In the genomic region with DNA sequence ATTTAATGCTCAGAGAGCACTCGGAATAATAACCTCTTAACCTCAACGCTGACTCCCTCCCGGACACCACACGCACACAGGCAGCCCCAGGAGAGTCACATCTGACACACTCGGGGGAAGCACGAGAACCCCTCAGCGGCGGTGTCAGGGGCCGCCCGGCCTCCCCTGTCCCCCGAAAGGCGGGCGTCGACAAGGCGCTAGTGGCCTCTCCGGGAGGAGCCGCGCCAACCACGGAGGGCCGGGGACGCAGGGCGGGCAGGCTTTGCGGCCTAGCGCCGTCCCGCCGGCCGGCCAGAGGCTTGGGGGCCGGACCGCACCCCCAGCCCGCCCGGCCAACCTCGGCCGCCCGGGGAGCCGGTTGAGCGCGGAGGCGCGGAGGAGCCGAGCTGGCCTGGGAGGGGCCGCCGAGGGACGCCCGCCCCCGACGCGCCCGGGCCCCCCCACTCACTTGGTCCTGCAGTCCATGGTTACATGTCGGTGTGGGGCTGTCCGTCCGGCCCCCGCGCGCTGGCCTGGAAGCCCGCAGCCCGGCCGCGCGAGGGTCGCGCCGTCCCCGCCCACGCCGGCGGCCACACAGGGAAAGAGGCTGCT, we compare ENCODE assay signal across 8 cellular contexts. TPM values are rescaled to one million over a fixed set of nuclear protein-coding genes. Genes with fewer than 3 reads are reported as not detected.
DNase-seq lines count a peak whose midpoint lies in the region; ATAC-seq and TF ChIP-seq lines count a peak whose summit lies in the region.

No MANE protein-coding gene starts in this region.

- in situ Hi-C loops in ACHN (cut with HindIII; ENCODE audit: low pct_ligation_motif_present, low pct_unique_long_range_greater_than_20kb, low sequenced_read_pairs), result no loop called here

- H3K4me3 ChIP-seq in RWPE2 (ENCODE audit: severe bottlenecking) (peak overlapping the region; percentile 70), heart right ventricle (peak overlapping the region; percentile 66 to 90 (median 78)), rectal smooth muscle tissue (ENCODE audit: low read length) (peak overlapping the region; percentile 75)

- H3K36me3 Mint-ChIP-seq in activated naive CD4-positive, alpha-beta T cell treated with anti-CD3 and anti-CD28 coated beads, Interleukin-2, amount 50 U/mL, for 72 hours, result peaks cover 5 to 12% of the 10 kb centered on the region in 2 donors

- DNase-seq in ACHN (peak; percentile 67), RWPE2 (ENCODE audit: low spot score) (no peak), heart right ventricle (peak; percentile 51 to 64), cerebellar nuclear complex (lab: John Stamatoyannopoulos, UW) (no peak)
- DNase-seq in activated naive CD4-positive, alpha-beta T cell treated with anti-CD3 and anti-CD28 coated beads, Interleukin-2, amount 50 U/mL, for 72 hours (ENCODE audit: low spot score in 2 of 2), result peak; percentile 51 to 76

- H3K27ac Mint-ChIP-seq in activated naive CD4-positive, alpha-beta T cell treated with anti-CD3 and anti-CD28 coated beads, Interleukin-2, amount 50 U/mL, for 72 hours, result peak overlapping the region; percentile 95 to 96

- H3K9me3 ChIP-seq in RWPE2 (ENCODE audit: severe bottlenecking) (no peaks in the 10 kb centered on the region), heart right ventricle (peaks cover 0 to 7% (median 0%) of the 10 kb centered on the region in 11 donors)

- H3K4me1 ChIP-seq in RWPE2 (ENCODE audit: insufficient read depth, poor library complexity, severe bottlenecking) (peaks cover 37% of the 10 kb centered on the region), heart right ventricle (peaks cover 0 to 67% (median 39%) of the 10 kb centered on the region in 9 donors), rectal smooth muscle tissue (ENCODE audit: control insufficient read depth, insufficient read depth, low read length) (peaks cover 12% of the 10 kb centered on the region)

- WGBS in heart right ventricle, 2 donors, result 0% methylated on average over 59 to 67 of the region's 67 CpGs

- H3K27ac ChIP-seq in RWPE2 (ENCODE audit: poor library complexity, severe bottlenecking), result peak overlapping the region; percentile 85
- peak overlapping the region; percentile 82 to 96 (median 92) for H3K27ac ChIP-seq in heart right ventricle
- peak overlapping the region; percentile 77 for H3K27ac ChIP-seq in rectal smooth muscle tissue (ENCODE audit: low read depth, low read length)

- peaks cover 17% of the 10 kb centered on the region for H3K36me3 ChIP-seq in RWPE2 (ENCODE audit: low read depth)
- H3K36me3 ChIP-seq in heart right ventricle, result no peaks in the 10 kb centered on the region
- H3K36me3 ChIP-seq in rectal smooth muscle tissue (ENCODE audit: control insufficient read depth, insufficient read depth, low read length), result no peaks in the 10 kb centered on the region

- H3K9ac ChIP-seq in rectal smooth muscle tissue (ENCODE audit: low read length), result peak overlapping the region; percentile 51

- H3K9me3 Mint-ChIP-seq in activated naive CD4-positive, alpha-beta T cell treated with anti-CD3 and anti-CD28 coated beads, Interleukin-2, amount 50 U/mL, for 72 hours, result peaks cover 0 to 7% of the 10 kb centered on the region in 2 donors

- H3K27me3 ChIP-seq in RWPE2 (ENCODE audit: insufficient read depth, poor library complexity, severe bottlenecking), result no peaks in the 10 kb centered on the region
- H3K27me3 ChIP-seq in heart right ventricle, result no peaks in the 10 kb centered on the region
- no peaks in the 10 kb centered on the region for H3K27me3 ChIP-seq in rectal smooth muscle tissue (ENCODE audit: control insufficient read depth, insufficient read depth, low read length)

- TF ChIP-seq CTCF in RWPE2 (IDR thresholded peaks at IDR 0.05; ENCODE audit: poor library complexity, severe bottlenecking), result no peak
- TF ChIP-seq CTCF in heart right ventricle (IDR thresholded peaks at IDR 0.05), result no peak

- ATAC-seq in GM18519 (IDR thresholded peaks at IDR 0.05; ENCODE audit: low FRiP score, unreplicated experiment) (peak; percentile 20), HG03064 (IDR thresholded peaks at IDR 0.05; ENCODE audit: low read depth, unreplicated experiment) (peak; percentile 30), RWPE2 (ENCODE audit: low read depth) (peak; percentile 42), heart right ventricle (peak; percentile 55 to 85 (median 76))
- ATAC-seq in activated naive CD4-positive, alpha-beta T cell treated with anti-CD3 and anti-CD28 coated beads, Interleukin-2, amount 50 U/mL, for 72 hours, result peak; percentile 16 to 70

- intact Hi-C loops in heart right ventricle (cut with DNase I), result loop anchor here in 4 of 10 donors (5.0 to 10.0 kb wide), 3 partner anchors 48 to 160 kb away; no protein-coding TSS in a partner anchor

RNA-seq across cellular contexts. Expression of a gene that starts 0.5 kb away (rescaled TPM):
- total RNA-seq in activated naive CD4-positive, alpha-beta T cell treated with anti-CD3 and anti-CD28 coated beads, Interleukin-2, amount 50 U/mL, for 72 hours, result 10 to 100 TPM in 1 of 2 donors, 1 to 10 TPM in 1; 9.3 to 21.3 TPM
- total RNA-seq in heart right ventricle, result 10 to 100 TPM; 21.1 to 36.3 (median 23.8) TPM
- polyA plus RNA-seq in heart right ventricle, result 1 to 10 TPM; 1.5 to 7.1 TPM

Comparison
In these comparisons a context has a peak if more than half of its experiments do, and no peak if none do; other contexts are left out.
1. DNase-seq: peak in ACHN (single experiment), activated naive CD4-positive, alpha-beta T cell treated with anti-CD3 and anti-CD28 coated beads, Interleukin-2, amount 50 U/mL, for 72 hours (2 of 2) and heart right ventricle (2 of 2); none in RWPE2 (single experiment) and cerebellar nuclear complex (0 of 2).
2. ATAC-seq: peak in every context shown above with its lines; median percentile 76 in heart right ventricle; 43 in activated naive CD4-positive, alpha-beta T cell treated with anti-CD3 and anti-CD28 coated beads, Interleukin-2, amount 50 U/mL, for 72 hours; 42 in RWPE2; 30 in HG03064; 20 in GM18519.
3. Peak in every context shown above with its lines, with median percentiles within 50 percentile points of each other: H3K27ac ChIP-seq and H3K4me3 ChIP-seq.